In the genomic region with DNA sequence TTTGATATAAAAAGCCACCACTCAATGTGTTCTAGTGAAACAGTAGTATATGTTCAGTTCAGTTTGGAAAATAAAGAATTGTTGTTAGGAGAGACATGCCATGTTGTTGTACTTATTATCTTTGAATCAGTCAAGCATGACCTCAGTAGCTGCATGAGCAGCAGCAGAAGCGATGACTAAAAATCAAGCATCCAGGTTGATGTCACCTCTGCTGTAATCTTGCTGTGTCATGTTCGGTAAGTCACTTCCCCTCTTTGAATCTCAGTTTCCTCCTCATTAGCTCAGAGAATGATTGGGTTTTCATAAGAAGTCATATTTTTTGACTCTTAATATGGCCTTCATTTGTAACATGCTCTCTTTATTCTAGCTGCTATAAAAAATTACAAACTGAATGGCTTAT, we compare ENCODE assay signal across 10 cellular contexts.
DNase-seq lines count a peak whose midpoint lies in the region; ATAC-seq and TF ChIP-seq lines count a peak whose summit lies in the region.
"Had no signal": no experiment of that assay in that cellular context is flagged by ENCODE, and none has a peak within 500 bp of the region (broad histone marks: within the 10 kb centered on the region; RNA-seq: fewer than 3 reads in every experiment).

No MANE protein-coding gene starts in this region.

- H3K9me3 ChIP-seq in AG04450 (ENCODE audit: control insufficient read depth, insufficient read depth, low read length) (no peaks in the 10 kb centered on the region), gastroesophageal sphincter (no peaks in the 10 kb centered on the region), tibial nerve (no peaks in the 10 kb centered on the region)
- H3K9me3 ChIP-seq: spleen, testis had no signal

- WGBS in gastroesophageal sphincter (ENCODE audit: low coverage in 1 of 2), 2 donors = 91 to 94% methylated on average over 2 of the region's 2 CpGs
- WGBS in tibial nerve, 2 donors = 83 to 88% methylated on average over 2 of the region's 2 CpGs

- ATAC-seq in GM18909 (IDR thresholded peaks at IDR 0.05; ENCODE audit: poor library complexity, unreplicated experiment) (peak; percentile 64), HG03439 (IDR thresholded peaks at IDR 0.05; ENCODE audit: unreplicated experiment) (peak; percentile 73), gastroesophageal sphincter (no peak)

- H3K4me1 ChIP-seq in gastroesophageal sphincter = no peaks in the 10 kb centered on the region
- no peaks in the 10 kb centered on the region for H3K4me1 ChIP-seq in tibial nerve
- H3K4me1 ChIP-seq: spleen, testis had no signal

- H3K27me3 ChIP-seq in AG04450 (ENCODE audit: control insufficient read depth, insufficient read depth, low read length) = no peaks in the 10 kb centered on the region
- no peaks in the 10 kb centered on the region for H3K27me3 ChIP-seq in gastroesophageal sphincter
- H3K27me3 ChIP-seq in tibial nerve = no peaks in the 10 kb centered on the region
- H3K27me3 ChIP-seq: spleen, testis had no signal

- POLR2A ChIA-PET in AG04450 (lab: Yijun Ruan, JAX) = no interaction called here

- no peak for TF ChIP-seq EP300 in gastroesophageal sphincter (IDR thresholded peaks at IDR 0.05)
- TF ChIP-seq EP300 in tibial nerve (IDR thresholded peaks at IDR 0.05) = no peak

- CTCF ChIA-PET in AG04450 (lab: Charles Lee) = no interaction called here

- TF ChIP-seq CTCF in AG04450 (IDR thresholded peaks at IDR 0.05; ENCODE audit: low read depth, low read length) = no peak
- TF ChIP-seq CTCF in gastroesophageal sphincter (IDR thresholded peaks at IDR 0.05) = no peak
- TF ChIP-seq CTCF in tibial nerve (IDR thresholded peaks at IDR 0.05) = no peak

- TF ChIP-seq POLR2A in gastroesophageal sphincter (IDR thresholded peaks at IDR 0.05) (no peak), tibial nerve (IDR thresholded peaks at IDR 0.05) (no peak)

- no peak overlapping the region for H3K4me3 ChIP-seq in AG04450 (ENCODE audit: low read depth, low read length)
- H3K4me3 ChIP-seq in gastroesophageal sphincter = no peak overlapping the region
- H3K4me3 ChIP-seq in tibial nerve = no peak overlapping the region
- H3K4me3 ChIP-seq: spleen, testis had no signal

- H3K27ac ChIP-seq in AG04450 (ENCODE audit: low read depth, low read length) = no peak overlapping the region
- H3K27ac ChIP-seq in gastroesophageal sphincter = no peak overlapping the region
- H3K27ac ChIP-seq in tibial nerve = no peak overlapping the region
- H3K27ac ChIP-seq: spleen, testis had no signal

- no peaks in the 10 kb centered on the region for H3K36me3 ChIP-seq in gastroesophageal sphincter
- no peaks in the 10 kb centered on the region for H3K36me3 ChIP-seq in tibial nerve
- H3K36me3 ChIP-seq: spleen had no signal

- peak; percentile 1 for DNase-seq in AG04450 (ENCODE audit: low read depth, low spot score)
- peak; percentile 79 for DNase-seq in dermis blood vessel endothelial cell
- DNase-seq in Ammon's horn (ENCODE audit: low spot score) = no peak
- no peak for DNase-seq in tibial nerve (ENCODE audit: low spot score in 2 of 2)
- DNase-seq in cerebellum (ENCODE audit: low spot score) = no peak
- DNase-seq: spleen, testis had no signal

Comparison
In these comparisons a context has a peak if more than half of its experiments do, and no peak if none do; other contexts are left out.
1. DNase-seq: peak in AG04450 (single experiment) and dermis blood vessel endothelial cell (single experiment); none in Ammon's horn (single experiment), tibial nerve (0 of 2) and cerebellum (single experiment).